In genomic region chr4:2797545-2798305, GRCh38 we compare ENCODE assay signal across 1 cellular context.
A peak's percentile ranks its signal among the peaks of the same experiment; 100 is the strongest.
TF ChIP-seq lines count a peak whose summit lies in the region.

No MANE protein-coding gene starts in this region.

TF ChIP-seq in HepG2, 621 proteins besides CTCF, POLR2A, EP300 and RAD21:
- TF ChIP-seq GABPB1 (CRISPR knock-in tag; IDR thresholded peaks at IDR 0.05) (0 out of 2 replicates have a peak, but pooled peaks have one; percentile 4), AKAP8 (CRISPR knock-in tag; IDR thresholded peaks at IDR 0.05) (0 out of 2 replicates have a peak, but pooled peaks have one; percentile 10), ZNF343 (CRISPR knock-in tag; IDR thresholded peaks at IDR 0.05) (no peak), ETV5 (CRISPR knock-in tag; IDR thresholded peaks at IDR 0.05; ENCODE audit: borderline replicate concordance) (no peak), CEBPB (IDR thresholded peaks at IDR 0.05; ENCODE audit: borderline replicate concordance, low read depth, low read length) (no peak), ASH2L (IDR thresholded peaks at IDR 0.05; ENCODE audit: insufficient read length, low read depth, low read length) (no peak), ETS1 (CRISPR knock-in tag; IDR thresholded peaks at IDR 0.05) (no peak), ZNF276 (CRISPR knock-in tag; IDR thresholded peaks at IDR 0.05; ENCODE audit: low read depth) (no peak), SAFB2 (CRISPR knock-in tag; IDR thresholded peaks at IDR 0.05; ENCODE audit: borderline replicate concordance, low read depth) (no peak), SKI (IDR thresholded peaks at IDR 0.05; ENCODE audit: partially characterized antibody) (no peak), ZNF331 (CRISPR knock-in tag; IDR thresholded peaks at IDR 0.05) (no peak), MBNL3 (CRISPR knock-in tag; conservative IDR thresholded peaks at IDR 0.05) (no peak), THAP11 (CRISPR knock-in tag; IDR thresholded peaks at IDR 0.05) (no peak), HOXA9 (CRISPR knock-in tag; IDR thresholded peaks at IDR 0.05; ENCODE audit: borderline replicate concordance) (no peak), IRF9 (CRISPR knock-in tag; IDR thresholded peaks at IDR 0.05; ENCODE audit: borderline replicate concordance) (no peak), HES4 (CRISPR knock-in tag; IDR thresholded peaks at IDR 0.05; ENCODE audit: borderline replicate concordance) (no peak), ZNF569 (CRISPR knock-in tag; IDR thresholded peaks at IDR 0.05; ENCODE audit: borderline replicate concordance) (no peak), HNRNPL (IDR thresholded peaks at IDR 0.05; ENCODE audit: low read depth, low read length) (peak; percentile 86), ZNF296 (CRISPR knock-in tag; conservative IDR thresholded peaks at IDR 0.05) (no peak), GATAD1 (CRISPR knock-in tag; IDR thresholded peaks at IDR 0.05) (no peak), REST (IDR thresholded peaks at IDR 0.05; ENCODE audit: borderline replicate concordance in 1 of 2, low read depth in 1 of 2, low read length in 2 of 2) (no peak), ZBTB20 (CRISPR knock-in tag; IDR thresholded peaks at IDR 0.05; ENCODE audit: borderline replicate concordance, low read depth) (no peak), IRF1 (CRISPR knock-in tag; IDR thresholded peaks at IDR 0.05; ENCODE audit: low read depth) (no peak), FIP1L1 (IDR thresholded peaks at IDR 0.05; ENCODE audit: borderline replicate concordance, insufficient read depth, low read depth, low read length) (no peak), ZNF563 (CRISPR knock-in tag; IDR thresholded peaks at IDR 0.05) (no peak), ZGPAT (CRISPR knock-in tag; IDR thresholded peaks at IDR 0.05) (no peak), AGO2 (optimal IDR thresholded peaks at IDR 0.05; ENCODE audit: low read depth, low read length) (peak; percentile 44), ZKSCAN5 (CRISPR knock-in tag; IDR thresholded peaks at IDR 0.05) (no peak), ZNF274 (CRISPR knock-in tag; IDR thresholded peaks at IDR 0.05) (no peak)
